In the genomic region with DNA sequence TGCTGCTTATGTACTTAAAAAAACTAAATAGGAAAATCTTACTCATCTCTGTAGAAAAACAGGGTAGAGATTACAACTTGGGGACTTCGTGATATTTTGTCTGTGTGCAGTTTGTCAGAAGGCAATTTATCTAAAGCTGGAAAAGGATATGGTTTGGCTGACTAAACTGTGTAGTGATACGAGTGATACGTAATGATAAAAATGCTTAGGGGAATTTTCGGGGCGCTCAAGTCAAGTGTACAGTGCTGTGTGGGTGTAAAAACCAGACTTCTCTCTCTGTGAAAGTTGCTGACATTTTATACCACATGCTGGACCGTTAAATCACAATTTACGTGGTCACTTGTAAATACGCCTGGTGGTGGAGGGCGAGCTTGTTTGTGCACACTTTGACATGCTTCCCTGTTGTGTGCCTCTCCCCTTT, we compare ENCODE assay signal across 8 cellular contexts.
DNase-seq lines count a peak whose midpoint lies in the region; ATAC-seq, FAIRE-seq and TF ChIP-seq lines count a peak whose summit lies in the region.
"Had no signal": no experiment of that assay in that cellular context is flagged by ENCODE, and none has a peak within 500 bp of the region (broad histone marks: within the 10 kb centered on the region; RNA-seq: fewer than 3 reads in every experiment).

No MANE protein-coding gene starts in this region.

- intact Hi-C loops in activated T-helper 1 cell treated with anti-CD3 and anti-CD28 coated beads, Interleukin-12 subunit alpha, Interleukin-12 subunit beta, Interleukin-2, Interleukin-4 antibody, amounts not matched to agents 30 ng/mL and 10 ng/mL and 1 ng/mL, durations not matched to agents 14 hours and 24 hours and 36 hours (cut with micrococcal nuclease), result loop anchor here (1.0 to 10.0 kb wide), 12 partner anchors 8 to 795 kb away; a partner anchor contains a TSS
- intact Hi-C loops in esophagus muscularis mucosa (cut with DNase I), result no loop called here

- H3K4me1 ChIP-seq in esophagus muscularis mucosa (no peaks in the 10 kb centered on the region), small intestine (ENCODE audit: control insufficient read depth in 2 of 2, insufficient read depth in 1 of 2, low read depth in 1 of 2, low read length in 1 of 2) (no peaks in the 10 kb centered on the region)

- FAIRE-seq in small intestine (lab: Jason Lieb, UNC), result no peak

- DNase-seq in activated T-helper 1 cell treated with anti-CD3 and anti-CD28 coated beads, Interleukin-12 subunit alpha, Interleukin-12 subunit beta, Interleukin-2, Interleukin-4 antibody, amounts not matched to agents 30 ng/mL and 10 ng/mL and 1 ng/mL, durations not matched to agents 14 hours and 24 hours and 36 hours (ENCODE audit: low spot score), result peak; percentile 45
- DNase-seq in stimulated activated CD4-positive, alpha-beta T cell treated with anti-CD3 and anti-CD28 coated beads, Interleukin-2, amount 100 ng/mL, for 4 hours (ENCODE audit: low read depth), result peak; percentile 34
- DNase-seq in globus pallidus (ENCODE audit: low spot score) (no peak), esophagus muscularis mucosa (ENCODE audit: extremely low spot score) (no peak), small intestine (no peak)
- DNase-seq: NCI-H1092 had no signal

- peaks cover 8% of the 10 kb centered on the region for H3K36me3 Mint-ChIP-seq in activated T-helper 1 cell treated with anti-CD3 and anti-CD28 coated beads, Interleukin-12 subunit alpha, Interleukin-12 subunit beta, Interleukin-2, Interleukin-4 antibody, amounts not matched to agents 30 ng/mL and 10 ng/mL and 1 ng/mL, durations not matched to agents 14 hours and 24 hours and 36 hours (ENCODE audit: low read depth)

- ATAC-seq in GM19397 (IDR thresholded peaks at IDR 0.05; ENCODE audit: unreplicated experiment), result peak; percentile 85
- peak; percentile 90 for ATAC-seq in HG03064 (IDR thresholded peaks at IDR 0.05; ENCODE audit: low read depth, unreplicated experiment)

- no peak for TF ChIP-seq POLR2A in esophagus muscularis mucosa (IDR thresholded peaks at IDR 0.05; ENCODE audit: low read depth)

- H3K4me3 ChIP-seq in esophagus muscularis mucosa (no peak overlapping the region), small intestine (ENCODE audit: low read depth in 1 of 2, low read length in 2 of 2) (no peak overlapping the region)

- H3K9me3 ChIP-seq in esophagus muscularis mucosa, result no peaks in the 10 kb centered on the region
- no peaks in the 10 kb centered on the region for H3K9me3 ChIP-seq in small intestine (ENCODE audit: control insufficient read depth, low read depth)

- H3K27ac ChIP-seq in esophagus muscularis mucosa (replicated peaks in 1 of 4) (no peak overlapping the region), small intestine (ENCODE audit: low read depth in 1 of 2, low read length in 1 of 2) (peak overlapping the region in 1 of 2 donors; percentile 29)

- H3K27me3 ChIP-seq in esophagus muscularis mucosa (no peaks in the 10 kb centered on the region), small intestine (ENCODE audit: control insufficient read depth in 2 of 2, insufficient read depth in 2 of 2, low read length in 2 of 2) (no peaks in the 10 kb centered on the region)

- H3K36me3 ChIP-seq in esophagus muscularis mucosa (no peaks in the 10 kb centered on the region), small intestine (ENCODE audit: control insufficient read depth in 2 of 2, insufficient read depth in 2 of 2, low read length in 2 of 2) (no peaks in the 10 kb centered on the region)

- no peak for TF ChIP-seq CTCF in esophagus muscularis mucosa (IDR thresholded peaks at IDR 0.05)

- WGBS in esophagus muscularis mucosa, result 69% methylated on average over 9 of the region's 9 CpGs
- WGBS in small intestine, 3 donors, result 62 to 76% (median 67%) methylated on average over 9 of the region's 9 CpGs

- peaks cover 59% of the 10 kb centered on the region for H3K4me1 Mint-ChIP-seq in activated T-helper 1 cell treated with anti-CD3 and anti-CD28 coated beads, Interleukin-12 subunit alpha, Interleukin-12 subunit beta, Interleukin-2, Interleukin-4 antibody, amounts not matched to agents 30 ng/mL and 10 ng/mL and 1 ng/mL, durations not matched to agents 14 hours and 24 hours and 36 hours (ENCODE audit: low read depth)

- TF ChIP-seq EP300 in esophagus muscularis mucosa (IDR thresholded peaks at IDR 0.05), result no peak

- peaks cover 11% of the 10 kb centered on the region for H3K9me3 Mint-ChIP-seq in activated T-helper 1 cell treated with anti-CD3 and anti-CD28 coated beads, Interleukin-12 subunit alpha, Interleukin-12 subunit beta, Interleukin-2, Interleukin-4 antibody, amounts not matched to agents 30 ng/mL and 10 ng/mL and 1 ng/mL, durations not matched to agents 14 hours and 24 hours and 36 hours

- peak overlapping the region; percentile 78 for H3K27ac Mint-ChIP-seq in activated T-helper 1 cell treated with anti-CD3 and anti-CD28 coated beads, Interleukin-12 subunit alpha, Interleukin-12 subunit beta, Interleukin-2, Interleukin-4 antibody, amounts not matched to agents 30 ng/mL and 10 ng/mL and 1 ng/mL, durations not matched to agents 14 hours and 24 hours and 36 hours

- H3K4me3 Mint-ChIP-seq in activated T-helper 1 cell treated with anti-CD3 and anti-CD28 coated beads, Interleukin-12 subunit alpha, Interleukin-12 subunit beta, Interleukin-2, Interleukin-4 antibody, amounts not matched to agents 30 ng/mL and 10 ng/mL and 1 ng/mL, durations not matched to agents 14 hours and 24 hours and 36 hours, result peak overlapping the region; percentile 27

- peaks cover 22% of the 10 kb centered on the region for H3K27me3 Mint-ChIP-seq in activated T-helper 1 cell treated with anti-CD3 and anti-CD28 coated beads, Interleukin-12 subunit alpha, Interleukin-12 subunit beta, Interleukin-2, Interleukin-4 antibody, amounts not matched to agents 30 ng/mL and 10 ng/mL and 1 ng/mL, durations not matched to agents 14 hours and 24 hours and 36 hours (ENCODE audit: insufficient read depth)

Comparison
In these comparisons a context has a peak if more than half of its experiments do, and no peak if none do; other contexts are left out.
1. DNase-seq: peak in activated T-helper 1 cell treated with anti-CD3 and anti-CD28 coated beads, Interleukin-12 subunit alpha, Interleukin-12 subunit beta, Interleukin-2, Interleukin-4 antibody, amounts not matched to agents 30 ng/mL and 10 ng/mL and 1 ng/mL, durations not matched to agents 14 hours and 24 hours and 36 hours (single experiment) and stimulated activated CD4-positive, alpha-beta T cell treated with anti-CD3 and anti-CD28 coated beads, Interleukin-2, amount 100 ng/mL, for 4 hours (single experiment); none in globus pallidus (single experiment), esophagus muscularis mucosa (single experiment) and small intestine (single experiment).